ENCODE assay signal across 8 cellular contexts in the genomic region with DNA sequence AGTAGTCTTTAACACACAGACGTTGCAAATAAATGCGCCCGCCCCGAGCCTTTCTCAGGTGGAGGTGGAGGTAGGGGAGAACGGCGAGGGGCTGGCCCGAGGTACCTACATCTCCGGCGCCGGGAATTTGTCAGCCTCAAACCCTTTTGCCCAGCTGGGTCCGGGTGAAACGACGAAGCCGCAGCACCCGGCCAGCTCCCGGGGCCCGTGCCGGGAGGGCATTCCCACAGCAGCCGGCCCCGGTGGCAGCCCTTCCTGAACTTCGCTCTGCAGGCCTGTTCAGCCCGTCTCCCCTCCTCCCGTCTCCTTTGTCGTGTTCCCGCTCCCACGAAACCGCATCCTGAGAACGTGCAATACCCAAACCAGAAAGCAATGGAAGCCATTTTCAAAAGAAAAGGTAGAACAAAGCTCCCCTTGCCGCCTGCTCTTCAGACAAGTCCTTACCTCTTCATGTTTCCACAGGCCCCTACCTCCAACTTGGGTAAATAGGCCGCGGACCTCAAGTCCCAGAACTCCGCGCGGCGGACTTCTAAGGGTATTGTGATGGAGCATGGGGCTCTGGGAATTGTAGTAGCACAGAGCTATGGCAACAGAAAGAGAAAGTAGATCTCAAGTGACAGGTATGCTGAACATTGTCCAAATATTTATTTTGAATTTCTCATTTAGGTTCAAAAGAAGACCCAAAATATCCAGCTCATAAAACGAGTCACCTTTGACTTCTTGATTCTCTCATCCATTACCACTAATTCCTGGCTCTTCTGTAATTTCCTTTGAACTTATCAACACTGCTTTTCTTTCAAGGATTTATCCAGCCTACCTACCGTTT. TPM values are rescaled to one million over a fixed set of nuclear protein-coding genes. Genes with fewer than 3 reads are reported as not detected.
DNase-seq lines count a peak whose midpoint lies in the region; ATAC-seq and TF ChIP-seq lines count a peak whose summit lies in the region.

TSS of gene RBM41 (minus strand) at position 501 of the 826 bp plus-strand sequence. CDS start at position 452, 49 bp downstream.

- TF ChIP-seq CTCF in BE2C (IDR thresholded peaks at IDR 0.05; ENCODE audit: low read depth, low read length): no peak
- TF ChIP-seq CTCF in left lung (IDR thresholded peaks at IDR 0.05): no peak

- peak; percentile 99 for ATAC-seq in GM19351 (IDR thresholded peaks at IDR 0.05; ENCODE audit: unreplicated experiment)
- peak; percentile 98 for ATAC-seq in HG03469 (IDR thresholded peaks at IDR 0.05; ENCODE audit: unreplicated experiment)
- peak; percentile 100 for ATAC-seq in left lung

- H3K27ac ChIP-seq in left lung: peak within 1 kb of the TSS; percentile 58 to 67

- H3K36me3 ChIP-seq in BE2C: peaks cover 3% of the 10 kb centered on the region; the same call in 1 of the 2 replicates
- peaks cover 0 to 20% of the 10 kb centered on the region in 2 donors for H3K36me3 ChIP-seq in left lung

- DNase-seq in BE2C (peak; percentile 64), NCI-H524 treated with DMSO at 0.1 percent for 48 hours (lab: John Stamatoyannopoulos, UW) (peak; percentile 32), dermis microvascular lymphatic vessel endothelial cell (ENCODE audit: low read depth in 2 of 2) (peak; percentile 60 to 78), left lung (peak; percentile 83 to 84)
- peak; percentile 33 to 62 for DNase-seq in activated CD4-positive, alpha-beta T cell treated with anti-CD3 and anti-CD28 coated beads, Interleukin-2, amount 50 U/mL, for 24 hours (ENCODE audit: low read depth in 1 of 2, low spot score in 1 of 2)
- DNase-seq in stimulated activated CD4-positive, alpha-beta T cell treated with anti-CD3 and anti-CD28 coated beads, Interleukin-2, amount 100 ng/mL, for 4 hours (ENCODE audit: low read depth): peak; percentile 62

- peak within 1 kb of the TSS; percentile 74 for H3K4me3 ChIP-seq in BE2C (ENCODE audit: low read depth, low read length)
- peak within 1 kb of the TSS; percentile 51 to 57 for H3K4me3 ChIP-seq in left lung

- H3K9me3 ChIP-seq in BE2C: no peaks in the 10 kb centered on the region
- H3K9me3 ChIP-seq in left lung: no peaks in the 10 kb centered on the region

- H3K27me3 ChIP-seq in BE2C: no peaks in the 10 kb centered on the region
- peaks cover 0 to 5% of the 10 kb centered on the region in 2 donors for H3K27me3 ChIP-seq in left lung

- H3K4me1 ChIP-seq in BE2C: no peaks in the 10 kb centered on the region
- H3K4me1 ChIP-seq in left lung: peaks cover 0 to 6% of the 10 kb centered on the region in 2 donors

- intact Hi-C loops in left lung (cut with DNase I): no loop called here

RNA-seq across cellular contexts. Expression of gene RBM41, which starts in this region (rescaled TPM):
- 6.7 TPM for polyA plus RNA-seq in BE2C (2012; ENCODE audit: insufficient read depth, insufficient read length, low read depth)
- total RNA-seq in dermis microvascular lymphatic vessel endothelial cell (9.1 and 9.5 TPM in 2 replicates), left lung (10 to 100 TPM; 11.8 to 17.2 TPM)

Comparison
In these comparisons a context has a peak if more than half of its experiments do, and no peak if none do; other contexts are left out.
1. Peak in every context shown above with its lines: DNase-seq, ATAC-seq, H3K4me3 ChIP-seq and H3K27ac ChIP-seq.
2. DNase-seq: peak in every context shown above with its lines; median percentile 84 in left lung; 69 in dermis microvascular lymphatic vessel endothelial cell; 64 in BE2C; 62 in stimulated activated CD4-positive, alpha-beta T cell treated with anti-CD3 and anti-CD28 coated beads, Interleukin-2, amount 100 ng/mL, for 4 hours; 48 in activated CD4-positive, alpha-beta T cell treated with anti-CD3 and anti-CD28 coated beads, Interleukin-2, amount 50 U/mL, for 24 hours; 32 in NCI-H524 treated with DMSO at 0.1 percent for 48 hours.